ENCODE assay signal across 1 cellular context in the genomic region with DNA sequence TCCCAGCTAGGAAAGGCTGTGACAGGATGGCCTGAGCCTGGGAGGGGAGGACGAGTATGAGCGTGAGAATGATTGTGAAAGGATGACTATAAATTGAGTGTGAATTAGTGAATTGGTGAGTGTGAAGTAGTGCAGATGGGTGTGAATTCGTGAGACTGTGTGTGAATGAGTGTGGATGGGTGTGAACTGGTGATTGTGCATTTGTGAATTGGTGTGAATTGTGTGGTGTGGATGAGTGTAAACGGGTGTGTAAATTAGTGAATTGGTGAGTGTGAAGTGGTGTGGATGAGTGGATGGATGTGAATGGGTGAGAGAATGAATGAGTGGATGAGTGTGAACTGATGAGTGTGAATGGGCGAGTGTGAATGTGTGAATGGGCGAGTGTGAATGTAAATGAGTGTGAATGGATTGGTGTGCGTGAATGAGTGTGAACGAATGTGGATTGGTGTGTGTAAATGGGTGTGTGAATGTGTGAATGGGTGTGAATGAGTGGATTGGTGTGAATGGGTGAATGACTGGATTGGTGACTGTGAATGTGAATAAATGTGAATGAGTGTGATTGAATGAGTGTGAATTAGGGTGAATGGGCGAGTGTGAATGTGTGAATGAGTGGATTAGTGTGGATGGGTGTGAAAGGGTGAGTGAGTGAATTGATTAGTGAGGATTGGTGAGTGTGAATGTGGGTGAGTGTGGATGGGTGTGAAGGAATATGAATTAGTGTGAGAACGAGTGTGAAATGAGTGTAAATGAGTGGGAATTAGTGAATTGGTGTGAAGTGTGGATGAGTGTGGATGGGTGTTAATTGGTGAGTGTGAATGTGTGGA.
TF ChIP-seq lines count a peak whose summit lies in the region.

No MANE protein-coding gene starts in this region.

TF ChIP-seq in HEK293, 187 proteins besides CTCF, POLR2A, EP300 and RAD21:
- TF ChIP-seq, protein P1, sequence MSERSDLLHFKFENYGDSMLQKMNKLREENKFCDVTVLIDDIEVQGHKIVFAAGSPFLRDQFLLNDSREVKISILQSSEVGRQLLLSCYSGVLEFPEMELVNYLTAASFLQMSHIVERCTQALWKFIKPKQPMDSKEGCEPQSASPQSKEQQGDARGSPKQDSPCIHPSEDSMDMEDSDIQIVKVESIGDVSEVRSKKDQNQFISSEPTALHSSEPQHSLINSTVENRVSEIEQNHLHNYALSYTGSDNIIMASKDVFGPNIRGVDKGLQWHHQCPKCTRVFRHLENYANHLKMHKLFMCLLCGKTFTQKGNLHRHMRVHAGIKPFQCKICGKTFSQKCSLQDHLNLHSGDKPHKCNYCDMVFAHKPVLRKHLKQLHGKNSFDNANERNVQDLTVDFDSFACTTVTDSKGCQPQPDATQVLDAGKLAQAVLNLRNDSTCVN (tag by site-specific recombination; optimal IDR thresholded peaks at IDR 0.05) = no peak
- no peak for TF ChIP-seq IKZF3 (tag by site-specific recombination; IDR thresholded peaks at IDR 0.05)
- TF ChIP-seq, protein P2, sequence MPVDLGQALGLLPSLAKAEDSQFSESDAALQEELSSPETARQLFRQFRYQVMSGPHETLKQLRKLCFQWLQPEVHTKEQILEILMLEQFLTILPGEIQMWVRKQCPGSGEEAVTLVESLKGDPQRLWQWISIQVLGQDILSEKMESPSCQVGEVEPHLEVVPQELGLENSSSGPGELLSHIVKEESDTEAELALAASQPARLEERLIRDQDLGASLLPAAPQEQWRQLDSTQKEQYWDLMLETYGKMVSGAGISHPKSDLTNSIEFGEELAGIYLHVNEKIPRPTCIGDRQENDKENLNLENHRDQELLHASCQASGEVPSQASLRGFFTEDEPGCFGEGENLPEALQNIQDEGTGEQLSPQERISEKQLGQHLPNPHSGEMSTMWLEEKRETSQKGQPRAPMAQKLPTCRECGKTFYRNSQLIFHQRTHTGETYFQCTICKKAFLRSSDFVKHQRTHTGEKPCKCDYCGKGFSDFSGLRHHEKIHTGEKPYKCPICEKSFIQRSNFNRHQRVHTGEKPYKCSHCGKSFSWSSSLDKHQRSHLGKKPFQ (tag by site-specific recombination; IDR thresholded peaks at IDR 0.05) = peak; percentile 100
- no peak for TF ChIP-seq ZNF132 (tag by site-specific recombination; IDR thresholded peaks at IDR 0.05; ENCODE audit: borderline replicate concordance)
- no peak for TF ChIP-seq ZNF707 (tag by site-specific recombination; IDR thresholded peaks at IDR 0.05)
- TF ChIP-seq KLF9 (tag by site-specific recombination; IDR thresholded peaks at IDR 0.05; ENCODE audit: low read depth) = no peak
- TF ChIP-seq ZNF274 (IDR thresholded peaks at IDR 0.05; ENCODE audit: low read length) = no peak
- peak; percentile 42; the same call in 1 of the 2 replicates for TF ChIP-seq ZNF274 (tag by site-specific recombination; IDR thresholded peaks at IDR 0.05; ENCODE audit: borderline replicate concordance)
- TF ChIP-seq PRDM1 (tag by site-specific recombination; IDR thresholded peaks at IDR 0.05) = no peak
- 0 out of 2 replicates have a peak, but pooled peaks have one; percentile 22 for TF ChIP-seq ZNF366 (tag by site-specific recombination; conservative IDR thresholded peaks at IDR 0.05)
- no peak for TF ChIP-seq MEIS1 (CRISPR knock-in tag; IDR thresholded peaks at IDR 0.05; ENCODE audit: borderline replicate concordance)
- no peak for TF ChIP-seq ZNF146 (tag by site-specific recombination; IDR thresholded peaks at IDR 0.05)
- no peak for TF ChIP-seq ZNF423 (tag by site-specific recombination; IDR thresholded peaks at IDR 0.05)
- no peak for TF ChIP-seq ZNF555 (tag by site-specific recombination; conservative IDR thresholded peaks at IDR 0.05)
- TF ChIP-seq, protein P3, sequence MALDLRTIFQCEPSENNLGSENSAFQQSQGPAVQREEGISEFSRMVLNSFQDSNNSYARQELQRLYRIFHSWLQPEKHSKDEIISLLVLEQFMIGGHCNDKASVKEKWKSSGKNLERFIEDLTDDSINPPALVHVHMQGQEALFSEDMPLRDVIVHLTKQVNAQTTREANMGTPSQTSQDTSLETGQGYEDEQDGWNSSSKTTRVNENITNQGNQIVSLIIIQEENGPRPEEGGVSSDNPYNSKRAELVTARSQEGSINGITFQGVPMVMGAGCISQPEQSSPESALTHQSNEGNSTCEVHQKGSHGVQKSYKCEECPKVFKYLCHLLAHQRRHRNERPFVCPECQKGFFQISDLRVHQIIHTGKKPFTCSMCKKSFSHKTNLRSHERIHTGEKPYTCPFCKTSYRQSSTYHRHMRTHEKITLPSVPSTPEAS (tag by site-specific recombination; IDR thresholded peaks at IDR 0.05) = no peak
- TF ChIP-seq, protein P4, sequence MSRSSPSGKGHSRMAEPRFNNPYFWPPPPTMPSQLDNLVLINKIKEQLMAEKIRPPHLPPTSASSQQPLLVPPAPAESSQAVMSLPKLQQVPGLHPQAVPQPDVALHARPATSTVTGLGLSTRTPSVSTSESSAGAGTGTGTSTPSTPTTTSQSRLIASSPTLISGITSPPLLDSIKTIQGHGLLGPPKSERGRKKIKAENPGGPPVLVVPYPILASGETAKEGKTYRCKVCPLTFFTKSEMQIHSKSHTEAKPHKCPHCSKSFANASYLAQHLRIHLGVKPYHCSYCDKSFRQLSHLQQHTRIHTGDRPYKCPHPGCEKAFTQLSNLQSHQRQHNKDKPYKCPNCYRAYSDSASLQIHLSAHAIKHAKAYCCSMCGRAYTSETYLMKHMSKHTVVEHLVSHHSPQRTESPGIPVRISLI (tag by site-specific recombination; IDR thresholded peaks at IDR 0.05) = no peak
- no peak for TF ChIP-seq ZNF76 (tag by site-specific recombination; IDR thresholded peaks at IDR 0.05; ENCODE audit: borderline replicate concordance, low read depth)
- no peak for TF ChIP-seq ZNF23 (tag by site-specific recombination; IDR thresholded peaks at IDR 0.05; ENCODE audit: borderline replicate concordance)
- no peak for TF ChIP-seq OVOL3 (tag by site-specific recombination; IDR thresholded peaks at IDR 0.05)
- TF ChIP-seq SP7 (tag by site-specific recombination; IDR thresholded peaks at IDR 0.05) = no peak
- no peak for TF ChIP-seq ZNF670 (tag by site-specific recombination; IDR thresholded peaks at IDR 0.05; ENCODE audit: low read depth)
- no peak for TF ChIP-seq ZNF302 (tag by site-specific recombination; IDR thresholded peaks at IDR 0.05; ENCODE audit: low read depth)
- no peak for TF ChIP-seq ZNF624 (tag by site-specific recombination; IDR thresholded peaks at IDR 0.05)
- TF ChIP-seq ZNF174 (tag by site-specific recombination; IDR thresholded peaks at IDR 0.05) = no peak
- TF ChIP-seq ZNF514 (tag by site-specific recombination; IDR thresholded peaks at IDR 0.05) = no peak
- TF ChIP-seq GLIS2 (tag by site-specific recombination; IDR thresholded peaks at IDR 0.05) = no peak
- TF ChIP-seq, protein P5, sequence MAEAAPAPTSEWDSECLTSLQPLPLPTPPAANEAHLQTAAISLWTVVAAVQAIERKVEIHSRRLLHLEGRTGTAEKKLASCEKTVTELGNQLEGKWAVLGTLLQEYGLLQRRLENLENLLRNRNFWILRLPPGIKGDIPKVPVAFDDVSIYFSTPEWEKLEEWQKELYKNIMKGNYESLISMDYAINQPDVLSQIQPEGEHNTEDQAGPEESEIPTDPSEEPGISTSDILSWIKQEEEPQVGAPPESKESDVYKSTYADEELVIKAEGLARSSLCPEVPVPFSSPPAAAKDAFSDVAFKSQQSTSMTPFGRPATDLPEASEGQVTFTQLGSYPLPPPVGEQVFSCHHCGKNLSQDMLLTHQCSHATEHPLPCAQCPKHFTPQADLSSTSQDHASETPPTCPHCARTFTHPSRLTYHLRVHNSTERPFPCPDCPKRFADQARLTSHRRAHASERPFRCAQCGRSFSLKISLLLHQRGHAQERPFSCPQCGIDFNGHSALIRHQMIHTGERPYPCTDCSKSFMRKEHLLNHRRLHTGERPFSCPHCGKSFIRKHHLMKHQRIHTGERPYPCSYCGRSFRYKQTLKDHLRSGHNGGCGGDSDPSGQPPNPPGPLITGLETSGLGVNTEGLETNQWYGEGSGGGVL (tag by site-specific recombination; IDR thresholded peaks at IDR 0.05) = no peak
